ENCODE assay signal across 20 cellular contexts in the genomic region with DNA sequence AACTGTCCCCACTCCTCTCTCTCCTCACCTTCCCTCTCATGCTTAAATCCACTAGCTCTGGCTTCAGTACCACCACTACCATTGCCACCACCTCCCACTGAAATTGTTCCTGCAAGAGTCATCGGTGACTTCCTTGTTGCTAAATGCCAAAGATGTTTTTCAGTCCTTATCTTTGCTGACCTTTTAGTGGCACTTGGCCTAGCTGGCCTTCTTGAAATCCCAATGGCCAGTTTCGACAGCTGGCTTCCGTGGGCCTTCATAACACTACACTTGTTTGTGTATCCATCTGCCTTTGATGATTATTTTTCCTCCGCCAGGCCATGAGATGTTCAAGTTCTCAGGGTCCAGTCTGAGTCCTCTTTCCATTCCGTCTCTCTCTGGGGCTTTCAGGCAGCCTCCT.
A peak's percentile ranks its signal among the peaks of the same experiment; 100 is the strongest.
DNase-seq lines count a peak whose midpoint lies in the region; ATAC-seq, FAIRE-seq and TF ChIP-seq lines count a peak whose summit lies in the region.
"Had no signal": no experiment of that assay in that cellular context is flagged by ENCODE, and none has a peak within 500 bp of the region (broad histone marks: within the 10 kb centered on the region; RNA-seq: fewer than 3 reads in every experiment).

No MANE protein-coding gene starts in this region.

- no peak overlapping the region for H3K4me2 ChIP-seq in endothelial cell of umbilical vein (ENCODE audit: insufficient read depth, low read length)
- H3K4me2 ChIP-seq in osteoblast (ENCODE audit: insufficient read depth, low read length): peak overlapping the region; percentile 14

- H3K4me3 Mint-ChIP-seq in Calu3 (ENCODE audit: low read depth, unreplicated experiment): no peak overlapping the region
- H3K4me3 Mint-ChIP-seq: CD4-positive, alpha-beta T cell; IgD-negative memory B cell; natural killer cell treated with Interleukin-12 subunit alpha and Interleukin-12 subunit beta and Interleukin-15 and Interleukin-18, amount 100 ng/mL, for 72 hours; T-helper 2 cell treated with Interferon-gamma antibody and Interleukin-4, amounts not matched to agents 5 μg/mL and 100 μg/mL, for 36 hours had no signal

- no TSS peak for BruUV-seq in Calu3 (replicated peaks; lab: Mats Ljungman, UMichigan)
- no TSS peak for BruUV-seq in endothelial cell of umbilical vein (replicated peaks; lab: Mats Ljungman, UMichigan)

- H3K9me1 ChIP-seq in endothelial cell of umbilical vein (replicated peaks; ENCODE audit: control insufficient read depth, extremely low read depth, insufficient read depth, low read length): no peaks in the 10 kb centered on the region

- H3K27ac Mint-ChIP-seq in Calu3 (ENCODE audit: unreplicated experiment): peak overlapping the region; percentile 23
- H3K27ac Mint-ChIP-seq: CD4-positive, alpha-beta T cell; IgD-negative memory B cell; natural killer cell treated with Interleukin-12 subunit alpha and Interleukin-12 subunit beta and Interleukin-15 and Interleukin-18, amount 100 ng/mL, for 72 hours; T-helper 2 cell treated with Interferon-gamma antibody and Interleukin-4, amounts not matched to agents 5 μg/mL and 100 μg/mL, for 36 hours had no signal

- H3K27me3 Mint-ChIP-seq in Calu3 (ENCODE audit: unreplicated experiment): no peaks in the 10 kb centered on the region

- dilution Hi-C loops in endothelial cell of umbilical vein (cut with MboI; ENCODE audit: extremely low pct_ligation_motif_present, low sequenced_read_pairs): no loop called here

- POLR2A ChIA-PET in endothelial cell of umbilical vein (lab: Charles Lee): no interaction called here

- H3K79me2 ChIP-seq in endothelial cell of umbilical vein (ENCODE audit: control insufficient read depth, insufficient read depth, low read length) (no peaks in the 10 kb centered on the region), osteoblast (ENCODE audit: insufficient read depth, low read length) (no peaks in the 10 kb centered on the region)

- H3K27ac ChIP-seq in endothelial cell of umbilical vein (ENCODE audit: insufficient read depth, low read depth, low read length) (no peak overlapping the region), osteoblast (ENCODE audit: low read depth, low read length) (no peak overlapping the region)
- H3K27ac ChIP-seq: left ventricle myocardium inferior, stomach had no signal

- no peaks in the 10 kb centered on the region for H3K9me3 ChIP-seq in endothelial cell of umbilical vein (replicated peaks; ENCODE audit: control insufficient read depth, insufficient read depth, low read length)
- H3K9me3 ChIP-seq in osteoblast (ENCODE audit: low read depth, low read length): no peaks in the 10 kb centered on the region
- H3K9me3 ChIP-seq: left ventricle myocardium inferior, stomach had no signal

- DNase-seq in Calu3: peak; percentile 43
- peak; percentile 82 for DNase-seq in M059J (ENCODE audit: low read depth)
- peak; percentile 12 for DNase-seq in endothelial cell of umbilical vein (ENCODE audit: low read depth, low spot score)
- peak; percentile 81 for DNase-seq in osteoblast (ENCODE audit: insufficient read length, low spot score, missing footprints)
- no peak for DNase-seq in NCI-H524 treated with DMSO at 0.1 percent for 48 hours (lab: John Stamatoyannopoulos, UW)
- no peak for DNase-seq in SHP77 (lab: John Stamatoyannopoulos, UW)
- no peak for DNase-seq in GM19239 (ENCODE audit: insufficient read length, low spot score)
- DNase-seq: activated CD4-positive, alpha-beta T cell treated with anti-CD3 and anti-CD28 coated beads for 48 hours; CD4-positive, alpha-beta T cell; effector CD8-positive, alpha-beta T cell; glutamatergic neuron; left ventricle myocardium inferior; NCI-H1417; NCI-H345; stomach had no signal

- H3K36me3 ChIP-seq in endothelial cell of umbilical vein (ENCODE audit: control insufficient read depth in 2 of 2, extremely low read depth in 1 of 2, insufficient read depth in 2 of 2, low read length in 2 of 2) (no peaks in the 10 kb centered on the region), osteoblast (ENCODE audit: insufficient read depth, low read length) (no peaks in the 10 kb centered on the region)
- H3K36me3 ChIP-seq: left ventricle myocardium inferior, stomach had no signal

- intact Hi-C loops in Calu3 (cut with micrococcal nuclease; ENCODE audit: unreplicated experiment): loop anchor here (10.0 kb wide), 2 partner anchors 113 to 157 kb away; a partner anchor contains a TSS
- intact Hi-C loops in endothelial cell of umbilical vein (cut with micrococcal nuclease): no loop called here

- peaks cover 3% of the 10 kb centered on the region for H3K4me1 ChIP-seq in endothelial cell of umbilical vein (ENCODE audit: control insufficient read depth, extremely low read depth, insufficient read depth, low read length)
- H3K4me1 ChIP-seq in osteoblast (ENCODE audit: insufficient read depth, low read length): peaks cover 8% of the 10 kb centered on the region
- H3K4me1 ChIP-seq: stomach had no signal

- no peaks in the 10 kb centered on the region for H3K36me3 Mint-ChIP-seq in Calu3 (ENCODE audit: insufficient read depth, unreplicated experiment)
- H3K36me3 Mint-ChIP-seq: IgD-negative memory B cell; natural killer cell treated with Interleukin-12 subunit alpha and Interleukin-12 subunit beta and Interleukin-15 and Interleukin-18, amount 100 ng/mL, for 72 hours had no signal

- TF ChIP-seq POLR2A in endothelial cell of umbilical vein (IDR thresholded peaks at IDR 0.05; ENCODE audit: low read depth, low read length): no peak

- no peaks in the 10 kb centered on the region for H3K9me3 Mint-ChIP-seq in Calu3 (ENCODE audit: low read depth, unreplicated experiment)
- H3K9me3 Mint-ChIP-seq: CD4-positive, alpha-beta T cell; natural killer cell treated with Interleukin-12 subunit alpha and Interleukin-12 subunit beta and Interleukin-15 and Interleukin-18, amount 100 ng/mL, for 72 hours; T-helper 2 cell treated with Interferon-gamma antibody and Interleukin-4, amounts not matched to agents 5 μg/mL and 100 μg/mL, for 36 hours had no signal

- FAIRE-seq in endothelial cell of umbilical vein (lab: Jason Lieb, UNC): peak; percentile 62
- FAIRE-seq in GM19239 (lab: Jason Lieb, UNC): no peak

- TF ChIP-seq CTCF in Calu3 (IDR thresholded peaks at IDR 0.05; ENCODE audit: unreplicated experiment) (no peak), endothelial cell of umbilical vein (IDR thresholded peaks at IDR 0.05; ENCODE audit: extremely low read depth in 1 of 2, insufficient read depth in 1 of 2, low read depth in 1 of 2, low read length in 2 of 2) (no peak), osteoblast (IDR thresholded peaks at IDR 0.05; ENCODE audit: extremely low read depth, low read depth, low read length) (no peak)

- peaks cover 52% of the 10 kb centered on the region for H3K4me1 Mint-ChIP-seq in Calu3 (ENCODE audit: low read depth, unreplicated experiment)
- H3K4me1 Mint-ChIP-seq: IgD-negative memory B cell had no signal

- no peak overlapping the region for H2AFZ ChIP-seq in endothelial cell of umbilical vein (ENCODE audit: low read depth, low read length)
- H2AFZ ChIP-seq in osteoblast (ENCODE audit: low read length): no peak overlapping the region

- no peak overlapping the region for H3K9ac ChIP-seq in endothelial cell of umbilical vein (replicated peaks; ENCODE audit: extremely low read depth, insufficient read depth, low read length)

- CTCF ChIA-PET in Calu3 (lab: Charles Lee): interaction anchor here (0.6 kb wide), 1 partner anchor 269 kb away, joined by 4 read pairs; no protein-coding TSS in a partner anchor
- CTCF ChIA-PET in endothelial cell of umbilical vein (lab: Charles Lee): no interaction called here

- no peak overlapping the region for H3K4me3 ChIP-seq in endothelial cell of umbilical vein (replicated peaks in 1 of 3; ENCODE audit: insufficient read depth in 1 of 3, low read depth in 1 of 3, low read length in 3 of 3)
- no peak overlapping the region for H3K4me3 ChIP-seq in osteoblast (ENCODE audit: insufficient read depth, low read length)
- H3K4me3 ChIP-seq: left ventricle myocardium inferior, stomach had no signal

- H3K27me3 ChIP-seq in endothelial cell of umbilical vein (ENCODE audit: control insufficient read depth in 2 of 2, insufficient read depth in 2 of 2, low read length in 2 of 2) (peaks cover 8% of the 10 kb centered on the region in 2 experiments), osteoblast (ENCODE audit: insufficient read depth, low read length) (peaks cover 3% of the 10 kb centered on the region)
- H3K27me3 ChIP-seq: stomach had no signal

- no peaks in the 10 kb centered on the region for H4K20me1 ChIP-seq in endothelial cell of umbilical vein (replicated peaks; ENCODE audit: control insufficient read depth, extremely low read depth, insufficient read depth, low read length)
- no peaks in the 10 kb centered on the region for H4K20me1 ChIP-seq in osteoblast (ENCODE audit: insufficient read depth, low read length)

- no peak for ATAC-seq in HG03135 (IDR thresholded peaks at IDR 0.05; ENCODE audit: unreplicated experiment)
- ATAC-seq: natural killer cell treated with Interleukin-12 subunit alpha and Interleukin-12 subunit beta and Interleukin-15 and Interleukin-18, amount 100 ng/mL, for 72 hours; Panc1 had no signal

TF ChIP-seq in endothelial cell of umbilical vein, 7 proteins besides CTCF, POLR2A, EP300 and RAD21:
- TF ChIP-seq GATA2 (IDR thresholded peaks at IDR 0.05; ENCODE audit: insufficient read depth, insufficient read length, low read depth, low read length): peak; percentile 78
- TF ChIP-seq, protein P1, sequence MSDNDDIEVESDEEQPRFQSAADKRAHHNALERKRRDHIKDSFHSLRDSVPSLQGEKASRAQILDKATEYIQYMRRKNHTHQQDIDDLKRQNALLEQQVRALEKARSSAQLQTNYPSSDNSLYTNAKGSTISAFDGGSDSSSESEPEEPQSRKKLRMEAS (IDR thresholded peaks at IDR 0.05; ENCODE audit: insufficient read depth, insufficient read length): no peak
- peak; percentile 28 for TF ChIP-seq FOS (IDR thresholded peaks at IDR 0.05; ENCODE audit: borderline replicate concordance, insufficient read depth, low read length)
- TF ChIP-seq EZH2 (IDR thresholded peaks at IDR 0.05; ENCODE audit: borderline replicate concordance, low read depth, low read length, severe bottlenecking): no peak
- no peak for TF ChIP-seq JUN (IDR thresholded peaks at IDR 0.05; ENCODE audit: borderline replicate concordance, insufficient read depth, insufficient read length, low read depth)
- TF ChIP-seq POLR2AphosphoS5 (IDR thresholded peaks at IDR 0.05; ENCODE audit: insufficient read depth, low read depth, low read length): peak; percentile 45
- TF ChIP-seq MYC (IDR thresholded peaks at IDR 0.05; ENCODE audit: low read depth, low read length): no peak
TF ChIP-seq in endothelial cell of umbilical vein: peak in this region for 3.

Comparison
In these comparisons a context has a peak if more than half of its experiments do, and no peak if none do; other contexts are left out.
1. DNase-seq: peak in Calu3 (single experiment), M059J (single experiment), endothelial cell of umbilical vein (single experiment) and osteoblast (single experiment); none in NCI-H524 treated with DMSO at 0.1 percent for 48 hours (single experiment), SHP77 (0 of 2) and GM19239 (single experiment).